ENCODE assay signal across 33 cellular contexts in the genomic region with DNA sequence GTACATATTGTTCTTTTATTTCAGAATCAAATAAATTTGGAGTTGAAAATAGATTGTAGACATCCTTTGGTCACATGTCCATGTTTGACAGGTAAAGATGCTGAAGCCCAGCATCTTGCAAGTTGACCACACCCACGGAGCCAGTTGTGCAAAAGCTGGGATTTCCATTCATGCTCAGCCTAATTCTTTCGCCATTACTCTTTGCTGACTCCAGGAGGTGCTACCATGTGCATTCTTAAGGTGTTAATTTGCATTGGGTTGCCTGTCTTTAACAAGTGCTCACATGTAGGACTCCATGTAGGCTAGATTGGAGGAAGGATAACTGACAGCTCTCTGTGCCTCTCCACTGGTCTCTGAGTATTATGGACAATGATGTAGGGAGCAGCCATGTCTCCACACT.
"Had no signal": no experiment of that assay in that cellular context is flagged by ENCODE, and none has a peak within 500 bp of the region (broad histone marks: within the 10 kb centered on the region; RNA-seq: fewer than 3 reads in every experiment).

No MANE protein-coding gene starts in this region.

- H3K36me3 ChIP-seq: left ventricle myocardium inferior, pancreas, prostate gland, stomach, suprapubic skin, tibial artery, upper lobe of right lung, WERI-Rb-1 had no signal

- H3K4me3 ChIP-seq: left ventricle myocardium inferior, lung, pancreas, prostate gland, skin epidermis, stomach, suprapubic skin, tibial artery, upper lobe of right lung had no signal

- H3K4me1 ChIP-seq: left ventricle myocardium inferior, pancreas, prostate gland, stomach, suprapubic skin, tibial artery, upper lobe of right lung had no signal

- H3K27me3 ChIP-seq: pancreas, stomach, suprapubic skin, tibial artery, upper lobe of right lung had no signal

- H3K9me3 ChIP-seq: left ventricle myocardium inferior, pancreas, prostate gland, stomach, suprapubic skin, tibial artery, upper lobe of right lung had no signal

- H3K4me3 Mint-ChIP-seq: activated CD4-positive, alpha-beta T cell treated with anti-CD3 and anti-CD28 coated beads, Interleukin-2, amount 10 ng/mL, durations not matched to agents 7 days and 5 days; activated CD8-positive, alpha-beta T cell treated with anti-CD3 and anti-CD28 coated beads for 36 hours; activated naive CD4-positive, alpha-beta T cell treated with anti-CD3 and anti-CD28 coated beads, Interleukin-2, amount 50 U/mL, for 24 hours; activated naive CD8-positive, alpha-beta T cell treated with anti-CD3 and anti-CD28 coated beads, Interleukin-2, amount 50 U/mL, for 24 hours; activated T-cell treated with anti-CD3 and anti-CD28 coated beads, Interleukin-2, amount 50 U/mL, for 4 hours; activated T-helper 17 cell treated with anti-CD3 and anti-CD28 coated beads, Interleukin-2, amount 50 U/mL, for 72 hours; central memory CD8-positive, alpha-beta T cell; dendritic cell treated with granulocyte-macrophage colony-stimulating factor and Interleukin-4, amounts not matched to agents 40 ng/mL and 50 ng/mL, for 4 days; mesothelial cell of epicardium; naive B cell; nephron progenitor cell; stimulated activated naive B cell treated with anti-CD40 and anti-IgM and Interleukin-4, amounts not matched to agents 10 μg/mL and 1 μg/mL and 100 μg/mL, for 72 hours; T-helper 17 cell had no signal

- DNase-seq: activated CD4-positive, alpha-beta T cell treated with anti-CD3 and anti-CD28 coated beads for 1 hour; activated CD4-positive, alpha-beta T cell treated with anti-CD3 and anti-CD28 coated beads, Interleukin-2, amount 10 ng/mL, durations not matched to agents 7 days and 5 days; activated CD8-positive, alpha-beta T cell treated with anti-CD3 and anti-CD28 coated beads for 36 hours; activated gamma-delta T cell treated with Interleukin-2 at 50 U/mL for 16 hours; activated naive CD8-positive, alpha-beta T cell treated with anti-CD3 and anti-CD28 coated beads, Interleukin-2, amount 50 U/mL, for 24 hours; activated T-cell treated with anti-CD3 and anti-CD28 coated beads, Interleukin-2, amount 50 U/mL, for 4 hours; amygdala; erythroblast; head of caudate nucleus; hippocampal formation; left ventricle myocardium inferior; naive B cell; nephron progenitor cell; pancreas; retina; stimulated activated CD4-positive, alpha-beta T cell treated with anti-CD3 and anti-CD28 coated beads, Interleukin-12 subunit alpha, Interleukin-12 subunit beta, amount 100 ng/mL, for 4 hours; stimulated activated naive B cell treated with anti-CD40 and anti-IgM and Interleukin-4, amounts not matched to agents 10 μg/mL and 1 μg/mL and 100 μg/mL, for 72 hours; stomach; T-helper 17 cell; T1000; tibial artery; upper lobe of right lung; WERI-Rb-1 had no signal

- H3K27ac Mint-ChIP-seq: activated CD4-positive, alpha-beta T cell treated with anti-CD3 and anti-CD28 coated beads, Interleukin-2, amount 10 ng/mL, durations not matched to agents 7 days and 5 days; activated CD8-positive, alpha-beta T cell treated with anti-CD3 and anti-CD28 coated beads for 36 hours; activated naive CD4-positive, alpha-beta T cell treated with anti-CD3 and anti-CD28 coated beads, Interleukin-2, amount 50 U/mL, for 24 hours; activated naive CD8-positive, alpha-beta T cell treated with anti-CD3 and anti-CD28 coated beads, Interleukin-2, amount 50 U/mL, for 24 hours; activated T-helper 17 cell treated with anti-CD3 and anti-CD28 coated beads, Interleukin-2, amount 50 U/mL, for 72 hours; dendritic cell treated with granulocyte-macrophage colony-stimulating factor and Interleukin-4, amounts not matched to agents 40 ng/mL and 50 ng/mL, for 4 days; mesothelial cell of epicardium; nephron progenitor cell; stimulated activated naive B cell treated with anti-CD40 and anti-IgM and Interleukin-4, amounts not matched to agents 10 μg/mL and 1 μg/mL and 100 μg/mL, for 72 hours; T-helper 17 cell had no signal

- H3K27ac ChIP-seq: left ventricle myocardium inferior, pancreas, prostate gland, skin epidermis, stomach, suprapubic skin, tibial artery, upper lobe of right lung, WERI-Rb-1 had no signal

- ATAC-seq: activated CD8-positive, alpha-beta T cell treated with anti-CD3 and anti-CD28 coated beads for 36 hours; activated naive CD8-positive, alpha-beta T cell treated with anti-CD3 and anti-CD28 coated beads, Interleukin-2, amount 50 U/mL, for 24 hours; activated T-cell treated with anti-CD3 and anti-CD28 coated beads, Interleukin-2, amount 50 U/mL, for 4 hours; activated T-helper 17 cell treated with anti-CD3 and anti-CD28 coated beads, Interleukin-2, amount 50 U/mL, for 72 hours; pancreas; sciatic nerve; stimulated activated naive B cell treated with anti-CD40 and anti-IgM and Interleukin-4, amounts not matched to agents 10 μg/mL and 1 μg/mL and 100 μg/mL, for 72 hours; T-helper 17 cell; upper lobe of right lung had no signal

- H3K9me3 Mint-ChIP-seq: activated CD4-positive, alpha-beta T cell treated with anti-CD3 and anti-CD28 coated beads, Interleukin-2, amount 10 ng/mL, durations not matched to agents 7 days and 5 days; activated CD8-positive, alpha-beta T cell treated with anti-CD3 and anti-CD28 coated beads for 36 hours; activated naive CD4-positive, alpha-beta T cell treated with anti-CD3 and anti-CD28 coated beads, Interleukin-2, amount 50 U/mL, for 24 hours; activated naive CD8-positive, alpha-beta T cell treated with anti-CD3 and anti-CD28 coated beads, Interleukin-2, amount 50 U/mL, for 24 hours; activated T-cell treated with anti-CD3 and anti-CD28 coated beads, Interleukin-2, amount 50 U/mL, for 4 hours; activated T-helper 17 cell treated with anti-CD3 and anti-CD28 coated beads, Interleukin-2, amount 50 U/mL, for 72 hours; central memory CD8-positive, alpha-beta T cell; dendritic cell treated with granulocyte-macrophage colony-stimulating factor and Interleukin-4, amounts not matched to agents 40 ng/mL and 50 ng/mL, for 4 days; mesothelial cell of epicardium; naive B cell; nephron progenitor cell; stimulated activated naive B cell treated with anti-CD40 and anti-IgM and Interleukin-4, amounts not matched to agents 10 μg/mL and 1 μg/mL and 100 μg/mL, for 72 hours had no signal

- H3K4me1 Mint-ChIP-seq: activated CD4-positive, alpha-beta T cell treated with anti-CD3 and anti-CD28 coated beads, Interleukin-2, amount 10 ng/mL, durations not matched to agents 7 days and 5 days; activated naive CD4-positive, alpha-beta T cell treated with anti-CD3 and anti-CD28 coated beads, Interleukin-2, amount 50 U/mL, for 24 hours; activated naive CD8-positive, alpha-beta T cell treated with anti-CD3 and anti-CD28 coated beads, Interleukin-2, amount 50 U/mL, for 24 hours; activated T-helper 17 cell treated with anti-CD3 and anti-CD28 coated beads, Interleukin-2, amount 50 U/mL, for 72 hours; central memory CD8-positive, alpha-beta T cell; naive B cell; nephron progenitor cell; stimulated activated naive B cell treated with anti-CD40 and anti-IgM and Interleukin-4, amounts not matched to agents 10 μg/mL and 1 μg/mL and 100 μg/mL, for 72 hours; T-helper 17 cell had no signal

- H3K36me3 Mint-ChIP-seq: activated naive CD4-positive, alpha-beta T cell treated with anti-CD3 and anti-CD28 coated beads, Interleukin-2, amount 50 U/mL, for 24 hours; mesothelial cell of epicardium; naive B cell; stimulated activated naive B cell treated with anti-CD40 and anti-IgM and Interleukin-4, amounts not matched to agents 10 μg/mL and 1 μg/mL and 100 μg/mL, for 72 hours had no signal

- H3K27me3 Mint-ChIP-seq: activated CD4-positive, alpha-beta T cell treated with anti-CD3 and anti-CD28 coated beads, Interleukin-2, amount 10 ng/mL, durations not matched to agents 7 days and 5 days; activated CD8-positive, alpha-beta T cell treated with anti-CD3 and anti-CD28 coated beads for 36 hours; activated naive CD8-positive, alpha-beta T cell treated with anti-CD3 and anti-CD28 coated beads, Interleukin-2, amount 50 U/mL, for 24 hours; dendritic cell treated with granulocyte-macrophage colony-stimulating factor and Interleukin-4, amounts not matched to agents 40 ng/mL and 50 ng/mL, for 4 days had no signal
